Comparison of ENCODE assay signal across 11 cellular contexts in the genomic region with DNA sequence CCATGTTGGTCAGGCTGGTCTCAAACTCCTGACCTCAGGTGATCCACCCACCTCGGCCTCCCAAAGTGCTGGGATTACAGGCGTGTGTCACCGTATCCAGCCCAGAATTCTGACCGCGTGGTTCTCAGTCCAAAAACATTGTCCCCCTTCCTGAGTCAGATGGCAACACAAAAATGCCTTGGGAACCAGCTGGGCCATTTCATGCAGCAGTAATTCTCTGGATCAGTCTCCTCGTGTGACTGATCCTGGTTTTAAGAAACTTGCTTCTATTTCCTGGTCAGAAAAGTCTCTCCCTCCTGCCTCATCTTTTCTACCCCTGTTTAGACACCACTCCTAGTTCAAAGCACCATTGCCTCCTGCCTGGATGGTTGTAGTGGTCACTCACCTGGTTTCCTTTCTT.
"Had no signal": no experiment of that assay in that cellular context is flagged by ENCODE, and none has a peak within 500 bp of the region (broad histone marks: within the 10 kb centered on the region; RNA-seq: fewer than 3 reads in every experiment).

No MANE protein-coding gene starts in this region.

- DNase-seq: GM23248, GOT3, H7, HFFc6, IMR-90, Kasumi-1, KG1 had no signal

- H3K4me1 ChIP-seq: HAP-1 had no signal

- H3K27ac ChIP-seq: GM23248, HL-60 had no signal

- ATAC-seq: HCT116, K562 had no signal

- H3K4me3 Mint-ChIP-seq: HFFc6 had no signal

- H3K9me3 ChIP-seq: HAP-1 had no signal

- H3K36me3 ChIP-seq: HAP-1 had no signal

- H3K27ac Mint-ChIP-seq: HFFc6 had no signal

- H3K4me3 ChIP-seq: GM23248, HAP-1, K562 had no signal
